15 cellular contexts compared by ENCODE assay signal in genomic region chr10:104299031-104299904, GRCh38. TPM values are rescaled to one million over a fixed set of nuclear protein-coding genes. Genes with fewer than 3 reads are reported as not detected.
DNase-seq lines count a peak whose midpoint lies in the region; ATAC-seq and TF ChIP-seq lines count a peak whose summit lies in the region.
"Had no signal": no experiment of that assay in that cellular context is flagged by ENCODE, and none has a peak within 500 bp of the region (broad histone marks: within the 10 kb centered on the region; RNA-seq: fewer than 3 reads in every experiment).

No MANE protein-coding gene starts in this region.

- H3K9me3 Mint-ChIP-seq in HFFc6, result peaks cover 23% of the 10 kb centered on the region
- H3K9me3 Mint-ChIP-seq: type B pancreatic cell had no signal

- DNase-seq in HFFc6, result peak; percentile 72
- DNase-seq in cardiac fibroblast (ENCODE audit: low read depth in 2 of 2), result peak; percentile 94 to 95
- no peak for DNase-seq in left lung
- DNase-seq in stomach, result no peak
- DNase-seq in iPS-NIHi11 (ENCODE audit: low spot score), result no peak
- no peak for DNase-seq in stimulated activated CD4-positive, alpha-beta T cell treated with anti-CD3 and anti-CD28 coated beads, Interleukin-1b, Interleukin-23, amount 100 ng/mL, for 48 hours
- DNase-seq: activated effector memory CD4-positive, alpha-beta T cell treated with anti-CD3 and anti-CD28 coated beads, Interleukin-2, amount 50 U/mL, for 16 hours; DMS79 treated with DMSO at 0.1 percent for 48 hours; midbrain; NCI-H1092 treated with DMSO at 0.1 percent for 48 hours; NK-92 treated with Interleukin-12 subunit alpha and Interleukin-12 subunit beta, amount 100 ng/mL, for 24 hours had no signal

- intact Hi-C loops in left lung (cut with DNase I), result loop anchor here in 1 of 2 donors (5.0 kb wide), 1 partner anchor 53 kb away; the partner anchor contains the start of gene CFAP58
- intact Hi-C loops in stomach (cut with DNase I; ENCODE audit: low total_unique reads), result no loop called here

- H3K4me3 ChIP-seq in cardiac fibroblast (replicated peaks in 1 of 2; ENCODE audit: low read depth in 2 of 2, low read length in 2 of 2) (peak overlapping the region; percentile 13 to 44), left lung (no peak overlapping the region), stomach (no peak overlapping the region)
- H3K4me3 ChIP-seq: HAP-1 had no signal

- 65 to 83% (median 72%) methylated on average over 13 of the region's 13 CpGs for WGBS in stomach, 5 donors

- TF ChIP-seq POLR2A in stomach (IDR thresholded peaks at IDR 0.05), result no peak

- H3K4me1 ChIP-seq in left lung (peaks cover 6 to 29% of the 10 kb centered on the region in 2 donors), stomach (peaks cover 0 to 34% (median 18%) of the 10 kb centered on the region in 4 donors)
- H3K4me1 ChIP-seq: HAP-1 had no signal

- H3K27me3 ChIP-seq in left lung, result no peaks in the 10 kb centered on the region
- no peaks in the 10 kb centered on the region for H3K27me3 ChIP-seq in stomach

- H3K9me3 ChIP-seq in left lung (no peaks in the 10 kb centered on the region), stomach (no peaks in the 10 kb centered on the region)

- H3K36me3 ChIP-seq in left lung (no peaks in the 10 kb centered on the region), stomach (no peaks in the 10 kb centered on the region)
- H3K36me3 ChIP-seq: HAP-1 had no signal

- no peak for TF ChIP-seq CTCF in HFFc6 (IDR thresholded peaks at IDR 0.05)
- TF ChIP-seq CTCF in cardiac fibroblast (IDR thresholded peaks at IDR 0.05; ENCODE audit: low read depth, low read length), result no peak
- no peak for TF ChIP-seq CTCF in left lung (IDR thresholded peaks at IDR 0.05)
- TF ChIP-seq CTCF in stomach (IDR thresholded peaks at IDR 0.05), result no peak

- H3K27ac ChIP-seq in left lung (peak overlapping the region; percentile 67 to 78), stomach (peak overlapping the region in 4 of 5 donors; percentile 66 to 87 (median 77))

- H3K4me3 Mint-ChIP-seq in HFFc6, result peak overlapping the region; percentile 86
- H3K4me3 Mint-ChIP-seq: type B pancreatic cell had no signal

- H3K4me1 Mint-ChIP-seq in HFFc6 (ENCODE audit: low read depth), result peaks cover 85% of the 10 kb centered on the region

- peak; percentile 22 for ATAC-seq in left lung
- no peak for ATAC-seq in GM19395 (IDR thresholded peaks at IDR 0.05; ENCODE audit: unreplicated experiment)
- no peak for ATAC-seq in GM18909 (IDR thresholded peaks at IDR 0.05; ENCODE audit: poor library complexity, unreplicated experiment)

- peaks cover 25% of the 10 kb centered on the region for H3K36me3 Mint-ChIP-seq in HFFc6 (ENCODE audit: low read depth)
- H3K36me3 Mint-ChIP-seq: type B pancreatic cell had no signal

- H3K27me3 Mint-ChIP-seq in HFFc6 (ENCODE audit: insufficient read depth), result no peaks in the 10 kb centered on the region; the same call in 1 of the 2 replicates
- H3K27me3 Mint-ChIP-seq: type B pancreatic cell had no signal

- TF ChIP-seq EP300 in stomach (IDR thresholded peaks at IDR 0.05), result no peak

- peak overlapping the region; percentile 98 for H3K27ac Mint-ChIP-seq in HFFc6
- H3K27ac Mint-ChIP-seq: type B pancreatic cell had no signal

RNA-seq across cellular contexts. Expression of gene GSTO2, which starts 30.3 kb away (rescaled TPM):
- total RNA-seq in HFFc6 (2021; fragmentation: NEBNext Ultra II Directional; extraction: Animal tissue kit (Norgen Biotek cat#: 25700)), result 10 to 100 TPM in 4 of 6 experiments, 1 to 10 TPM in 2; 2.5 to 15.0 (median 12.3) TPM
- 10 to 100 TPM in 1 of 2 donors, 1 to 10 TPM in 1; 9.5 to 13.4 TPM for total RNA-seq in left lung
- total RNA-seq in stomach, result 10 to 100 TPM in 1 of 5 donors, 1 to 10 TPM in 2, under 1 TPM in 2; under 0.01 to 13.4 (median 5.7) TPM
- polyA plus RNA-seq in stomach, result 10 to 100 TPM; 22.1 to 26.6 (median 23.7) TPM

RNA-seq across cellular contexts. Expression of gene ITPRIP, which starts 39.0 kb away (rescaled TPM):
- total RNA-seq in HFFc6 (2021; fragmentation: NEBNext Ultra II Directional; extraction: Animal tissue kit (Norgen Biotek cat#: 25700)), result 10 to 100 TPM; 23.9 to 34.7 (median 29.7) TPM
- total RNA-seq in left lung (10 to 100 TPM; 27.7 to 29.2 TPM), stomach (10 to 100 TPM in 2 of 5 donors, 1 to 10 TPM in 3; 1.7 to 13.5 (median 9.2) TPM)
- 10 to 100 TPM in 1 of 3 donors, 1 to 10 TPM in 2; 2.9 to 12.3 (median 4.6) TPM for polyA plus RNA-seq in stomach

RNA-seq across cellular contexts. Expression of gene GSTO1, which starts 44.6 kb away (rescaled TPM):
- 100 to 1,000 TPM; 213 to 242 (median 224) TPM for total RNA-seq in HFFc6 (2021; fragmentation: NEBNext Ultra II Directional; extraction: Animal tissue kit (Norgen Biotek cat#: 25700))
- total RNA-seq in left lung, result 100 to 1,000 TPM; 106 to 157 TPM
- 10 to 100 TPM in 4 of 5 donors, 1 to 10 TPM in 1; 9.8 to 81.3 (median 40.8) TPM for total RNA-seq in stomach
- polyA plus RNA-seq in stomach, result 100 to 1,000 TPM; 123 to 192 (median 159) TPM

RNA-seq across cellular contexts. Expression of gene CFAP58, which starts 54.4 kb away (rescaled TPM):
- 1 to 10 TPM in 1 of 6 experiments, under 1 TPM in 5; 0.35 to 1.1 (median 0.41) TPM for total RNA-seq in HFFc6 (2021; fragmentation: NEBNext Ultra II Directional; extraction: Animal tissue kit (Norgen Biotek cat#: 25700))
- total RNA-seq in left lung (under 1 TPM; 0.29 to 0.79 TPM), stomach (under 1 TPM in 2 of 5 donors, not detected in 3; 0.18 to 0.58 TPM)
- under 1 TPM; 0.12 to 0.31 (median 0.20) TPM for polyA plus RNA-seq in stomach

Comparison
In these comparisons a context has a peak if more than half of its experiments do, and no peak if none do; other contexts are left out.
1. DNase-seq: peak in HFFc6 (single experiment) and cardiac fibroblast (2 of 2); none in left lung (0 of 2), stomach (single experiment), iPS-NIHi11 (single experiment) and stimulated activated CD4-positive, alpha-beta T cell treated with anti-CD3 and anti-CD28 coated beads, Interleukin-1b, Interleukin-23, amount 100 ng/mL, for 48 hours (single experiment).
2. H3K4me3 ChIP-seq: peak in cardiac fibroblast (2 of 2); none in left lung (0 of 2) and stomach (0 of 4).